ENCODE assay signal across 21 cellular contexts in genomic region chr14:53810221-53810620, GRCh38.
DNase-seq lines count a peak whose midpoint lies in the region; ATAC-seq, FAIRE-seq and TF ChIP-seq lines count a peak whose summit lies in the region.
"Had no signal": no experiment of that assay in that cellular context is flagged by ENCODE, and none has a peak within 500 bp of the region (broad histone marks: within the 10 kb centered on the region; RNA-seq: fewer than 3 reads in every experiment).

No MANE protein-coding gene starts in this region.

- intact Hi-C loops in Caco-2 (cut with micrococcal nuclease; ENCODE audit: unreplicated experiment): no loop called here

- H3K9me3 Mint-ChIP-seq in Caco-2 (ENCODE audit: unreplicated experiment): peaks cover 28% of the 10 kb centered on the region
- no peaks in the 10 kb centered on the region for H3K9me3 Mint-ChIP-seq in endodermal cell
- H3K9me3 Mint-ChIP-seq in activated naive CD4-positive, alpha-beta T cell treated with anti-CD3 and anti-CD28 coated beads, Interleukin-2, amount 10 ng/mL, durations not matched to agents 7 days and 5 days: no peaks in the 10 kb centered on the region
- H3K9me3 Mint-ChIP-seq: H9, HFFc6 had no signal

- no peak for ATAC-seq in GM21723 (IDR thresholded peaks at IDR 0.05; ENCODE audit: unreplicated experiment)
- ATAC-seq: A549 had no signal

- no peak overlapping the region for H3K9ac ChIP-seq in endodermal cell (ENCODE audit: extremely low read depth, low read length, poor library complexity, severe bottlenecking)
- H3K9ac ChIP-seq: BLaER1 treated with 17β-estradiol and CSF1 and Interleukin-3, amounts not matched to agents 10 nM and 100 nM had no signal

- BruUV-seq in Caco-2 (replicated peaks; lab: Mats Ljungman, UMichigan): no TSS peak

- H3K27me3 ChIP-seq in Caco-2 (replicated peaks; ENCODE audit: control insufficient read depth, insufficient read depth, low read length): no peaks in the 10 kb centered on the region
- H3K27me3 ChIP-seq in endodermal cell (ENCODE audit: control insufficient read depth, insufficient read depth, low read length, poor library complexity, severe bottlenecking): no peaks in the 10 kb centered on the region
- H3K27me3 ChIP-seq: BE2C; BLaER1 treated with 17β-estradiol and CSF1 and Interleukin-3, amounts not matched to agents 10 nM and 100 nM had no signal

- no peaks in the 10 kb centered on the region for H3K36me3 ChIP-seq in Caco-2 (ENCODE audit: control insufficient read depth, insufficient read depth, low read length)
- no peaks in the 10 kb centered on the region for H3K36me3 ChIP-seq in endodermal cell (ENCODE audit: control insufficient read depth, insufficient read depth, low read length)
- H3K36me3 ChIP-seq: BE2C; BLaER1 treated with 17β-estradiol and CSF1 and Interleukin-3, amounts not matched to agents 10 nM and 100 nM had no signal

- no peak for DNase-seq in Caco-2
- no peak for DNase-seq in endodermal cell
- no peak for DNase-seq in HCEC 1CT
- DNase-seq in activated naive CD4-positive, alpha-beta T cell treated with anti-CD3 and anti-CD28 coated beads, Interleukin-2, amount 10 ng/mL, durations not matched to agents 7 days and 5 days: no peak
- DNase-seq in caudate nucleus (lab: John Stamatoyannopoulos, UW): no peak
- DNase-seq: 8988T; ACHN; AML-193; BE2C; CD4-positive, alpha-beta memory T cell; COR-L47; DMS153; DND-41; H9; HFFc6 had no signal

- no peak overlapping the region for H3K4me3 Mint-ChIP-seq in Caco-2 (ENCODE audit: unreplicated experiment)
- H3K4me3 Mint-ChIP-seq in endodermal cell: no peak overlapping the region
- no peak overlapping the region for H3K4me3 Mint-ChIP-seq in activated naive CD4-positive, alpha-beta T cell treated with anti-CD3 and anti-CD28 coated beads, Interleukin-2, amount 10 ng/mL, durations not matched to agents 7 days and 5 days
- H3K4me3 Mint-ChIP-seq: CD4-positive, alpha-beta memory T cell; H9; HFFc6 had no signal

- H3K36me3 Mint-ChIP-seq in Caco-2 (ENCODE audit: insufficient read depth, unreplicated experiment) (peaks cover 25% of the 10 kb centered on the region), endodermal cell (ENCODE audit: low read depth) (no peaks in the 10 kb centered on the region)
- H3K36me3 Mint-ChIP-seq in activated naive CD4-positive, alpha-beta T cell treated with anti-CD3 and anti-CD28 coated beads, Interleukin-2, amount 10 ng/mL, durations not matched to agents 7 days and 5 days: no peaks in the 10 kb centered on the region
- H3K36me3 Mint-ChIP-seq: CD4-positive, alpha-beta memory T cell had no signal

- FAIRE-seq in TTC549 (lab: Jason Lieb, UNC): peak; percentile 71
- FAIRE-seq: A549, G401.6, GM12892 had no signal

- H3K4me1 Mint-ChIP-seq in Caco-2 (ENCODE audit: low read depth, unreplicated experiment): peaks cover 8% of the 10 kb centered on the region
- H3K4me1 Mint-ChIP-seq in endodermal cell: no peaks in the 10 kb centered on the region
- no peaks in the 10 kb centered on the region for H3K4me1 Mint-ChIP-seq in activated naive CD4-positive, alpha-beta T cell treated with anti-CD3 and anti-CD28 coated beads, Interleukin-2, amount 10 ng/mL, durations not matched to agents 7 days and 5 days
- H3K4me1 Mint-ChIP-seq: CD4-positive, alpha-beta memory T cell; H9 had no signal

- H3K9me3 ChIP-seq in Caco-2 (no peaks in the 10 kb centered on the region), endodermal cell (ENCODE audit: control insufficient read depth, low read length) (no peaks in the 10 kb centered on the region)
- H3K9me3 ChIP-seq: A549; BE2C; BLaER1 treated with 17β-estradiol and CSF1 and Interleukin-3, amounts not matched to agents 10 nM and 100 nM had no signal

- H3K4me1 ChIP-seq in Caco-2 (no peaks in the 10 kb centered on the region), endodermal cell (ENCODE audit: control insufficient read depth, insufficient read depth, low read length) (no peaks in the 10 kb centered on the region)
- H3K4me1 ChIP-seq: BE2C; BLaER1 treated with 17β-estradiol and CSF1 and Interleukin-3, amounts not matched to agents 10 nM and 100 nM had no signal

- H3K27me3 Mint-ChIP-seq in Caco-2 (ENCODE audit: insufficient read depth, unreplicated experiment) (no peaks in the 10 kb centered on the region), endodermal cell (ENCODE audit: insufficient read depth) (no peaks in the 10 kb centered on the region)
- no peaks in the 10 kb centered on the region for H3K27me3 Mint-ChIP-seq in activated naive CD4-positive, alpha-beta T cell treated with anti-CD3 and anti-CD28 coated beads, Interleukin-2, amount 10 ng/mL, durations not matched to agents 7 days and 5 days
- H3K27me3 Mint-ChIP-seq: CD4-positive, alpha-beta memory T cell had no signal

- H3K4me3 ChIP-seq in Caco-2 (ENCODE audit: low read depth, low read length): no peak overlapping the region
- H3K4me3 ChIP-seq in endodermal cell (ENCODE audit: low read length): no peak overlapping the region
- H3K4me3 ChIP-seq: A549; BLaER1 treated with 17β-estradiol and CSF1 and Interleukin-3, amounts not matched to agents 10 nM and 100 nM had no signal

- TF ChIP-seq CTCF in Caco-2 (IDR thresholded peaks at IDR 0.05; ENCODE audit: insufficient read depth in 1 of 2, low read depth in 1 of 2, low read length in 1 of 2, severe bottlenecking in 1 of 2, unreplicated experiment in 1 of 2): no peak
- peak; percentile 43 for TF ChIP-seq CTCF in endodermal cell (conservative IDR thresholded peaks at IDR 0.05)

- H3K27ac ChIP-seq in endodermal cell (ENCODE audit: low read depth, low read length) (no peak overlapping the region), caudate nucleus (ENCODE audit: low read depth, low read length) (no peak overlapping the region)
- H3K27ac ChIP-seq: A549; BLaER1 treated with 17β-estradiol and CSF1 and Interleukin-3, amounts not matched to agents 10 nM and 100 nM had no signal

- POLR2A ChIA-PET in Caco-2 (lab: Charles Lee): no interaction called here

- CTCF ChIA-PET in Caco-2 (lab: Charles Lee): no interaction called here
- CTCF ChIA-PET in activated naive CD4-positive, alpha-beta T cell treated with anti-CD3 and anti-CD28 coated beads, Interleukin-2, amount 10 ng/mL, durations not matched to agents 7 days and 5 days (lab: Charles Lee): no interaction called here

- peak overlapping the region; percentile 6 for H3K27ac Mint-ChIP-seq in Caco-2 (ENCODE audit: unreplicated experiment)
- H3K27ac Mint-ChIP-seq in endodermal cell: no peak overlapping the region
- H3K27ac Mint-ChIP-seq in activated naive CD4-positive, alpha-beta T cell treated with anti-CD3 and anti-CD28 coated beads, Interleukin-2, amount 10 ng/mL, durations not matched to agents 7 days and 5 days: no peak overlapping the region
- H3K27ac Mint-ChIP-seq: CD4-positive, alpha-beta memory T cell; H9; HFFc6 had no signal

- 85 to 92% methylated on average over 7 of the region's 7 CpGs for WGBS in endodermal cell (ENCODE audit: insufficient coverage in 1 of 2, insufficient read length in 1 of 2), 2 experiments
